Comparison of ENCODE assay signal across 23 cellular contexts in genomic region chr2:168734199-168734746, GRCh38.
A peak's percentile ranks its signal among the peaks of the same experiment; 100 is the strongest.
DNase-seq lines count a peak whose midpoint lies in the region; ATAC-seq and TF ChIP-seq lines count a peak whose summit lies in the region.
"Had no signal": no experiment of that assay in that cellular context is flagged by ENCODE, and none has a peak within 500 bp of the region (broad histone marks: within the 10 kb centered on the region; RNA-seq: fewer than 3 reads in every experiment).

No MANE protein-coding gene starts in this region.

- no peaks in the 10 kb centered on the region for H3K36me3 Mint-ChIP-seq in activated CD8-positive, alpha-beta T cell treated with anti-CD3 and anti-CD28 coated beads, Interleukin-2, amount 10 ng/mL, durations not matched to agents 7 days and 5 days (ENCODE audit: low read depth)

- H3K9me3 ChIP-seq in heart right ventricle: no peaks in the 10 kb centered on the region
- H3K9me3 ChIP-seq in skeletal muscle tissue (ENCODE audit: control insufficient read depth in 3 of 3, low read length in 3 of 3): no peaks in the 10 kb centered on the region
- H3K9me3 ChIP-seq: SK-N-SH had no signal

- H3K36me3 ChIP-seq in heart right ventricle: no peaks in the 10 kb centered on the region
- H3K36me3 ChIP-seq in skeletal muscle tissue (ENCODE audit: control insufficient read depth in 3 of 3, insufficient read depth in 3 of 3, low read length in 3 of 3): no peaks in the 10 kb centered on the region

- WGBS in heart right ventricle, 2 donors: 44 to 60% methylated on average over 6 of the region's 6 CpGs

- H3K9me3 Mint-ChIP-seq in activated CD8-positive, alpha-beta T cell treated with anti-CD3 and anti-CD28 coated beads, Interleukin-2, amount 10 ng/mL, durations not matched to agents 7 days and 5 days (ENCODE audit: insufficient read depth): no peaks in the 10 kb centered on the region
- H3K9me3 Mint-ChIP-seq: GM23338, H9, HFFc6 had no signal

- H3K27me3 ChIP-seq in heart right ventricle (no peaks in the 10 kb centered on the region), skeletal muscle tissue (ENCODE audit: control insufficient read depth in 3 of 3, insufficient read depth in 3 of 3, low read length in 3 of 3) (no peaks in the 10 kb centered on the region)

- CTCF ChIA-PET in activated CD8-positive, alpha-beta T cell treated with anti-CD3 and anti-CD28 coated beads, Interleukin-2, amount 10 ng/mL, durations not matched to agents 7 days and 5 days (lab: Charles Lee): no interaction called here

- peak overlapping the region in 1 of 3 donors; percentile 17 for H3K9ac ChIP-seq in skeletal muscle tissue (ENCODE audit: low read depth in 1 of 3, low read length in 3 of 3)
- H3K9ac ChIP-seq: SK-N-SH had no signal

- H3K4me1 Mint-ChIP-seq in activated CD8-positive, alpha-beta T cell treated with anti-CD3 and anti-CD28 coated beads, Interleukin-2, amount 10 ng/mL, durations not matched to agents 7 days and 5 days (ENCODE audit: low read depth): peaks cover 3% of the 10 kb centered on the region

- peak overlapping the region in 8 of 10 donors; percentile 30 to 77 (median 68) for H3K27ac ChIP-seq in heart right ventricle
- peak overlapping the region; percentile 24 for H3K27ac ChIP-seq in skeletal muscle tissue (ENCODE audit: low read depth, low read length)

- H3K4me3 ChIP-seq in heart right ventricle (no peak overlapping the region), skeletal muscle tissue (ENCODE audit: low read length in 3 of 3) (no peak overlapping the region)
- H3K4me3 ChIP-seq: GM12878, GM23338 had no signal

- intact Hi-C loops in Right ventricle myocardium inferior (cut with DNase I): no loop called here
- intact Hi-C loops in cardiac septum (cut with DNase I): loop anchor here (5.0 kb wide), 1 partner anchor 92 kb away; no protein-coding TSS in a partner anchor
- intact Hi-C loops in heart right ventricle (cut with DNase I): no loop called here

- no peak for DNase-seq in Right ventricle myocardium inferior (ENCODE audit: missing footprints)
- DNase-seq in cardiac septum (ENCODE audit: low spot score): no peak
- DNase-seq in heart right ventricle: peak; percentile 28 to 42
- DNase-seq in myocyte (ENCODE audit: low read depth): peak; percentile 69
- DNase-seq in activated CD8-positive, alpha-beta T cell treated with anti-CD3 and anti-CD28 coated beads, Interleukin-2, amount 10 ng/mL, durations not matched to agents 7 days and 5 days: no peak
- DNase-seq in glomerular visceral epithelial cell (ENCODE audit: extremely low spot score): no peak
- DNase-seq: 8988T, GDM1, H9, HFFc6, KBM-7, NCI-H1105 treated with DMSO at 0.1 percent for 48 hours, NCI-H146, NCI-H1930, NCI-H2107, NCI-H446 treated with DMSO at 0.1 percent for 48 hours, NCI-H526 treated with DMSO at 0.1 percent for 48 hours, SK-N-SH had no signal

- no peaks in the 10 kb centered on the region for H3K27me3 Mint-ChIP-seq in activated CD8-positive, alpha-beta T cell treated with anti-CD3 and anti-CD28 coated beads, Interleukin-2, amount 10 ng/mL, durations not matched to agents 7 days and 5 days (ENCODE audit: low read depth)

- TF ChIP-seq CTCF in heart right ventricle (IDR thresholded peaks at IDR 0.05): no peak

- peak; percentile 92 for ATAC-seq in Right ventricle myocardium inferior
- ATAC-seq in heart right ventricle: peak; percentile 74 to 93 (median 88)
- ATAC-seq in activated CD8-positive, alpha-beta T cell treated with anti-CD3 and anti-CD28 coated beads, Interleukin-2, amount 10 ng/mL, durations not matched to agents 7 days and 5 days: no peak
- ATAC-seq in HG03097 (IDR thresholded peaks at IDR 0.05; ENCODE audit: low FRiP score, unreplicated experiment): no peak
- ATAC-seq: GM12878, GM23338, Panc1 had no signal

- POLR2A ChIA-PET in activated CD8-positive, alpha-beta T cell treated with anti-CD3 and anti-CD28 coated beads, Interleukin-2, amount 10 ng/mL, durations not matched to agents 7 days and 5 days (lab: Charles Lee): no interaction called here

- H3K4me3 Mint-ChIP-seq in activated CD8-positive, alpha-beta T cell treated with anti-CD3 and anti-CD28 coated beads, Interleukin-2, amount 10 ng/mL, durations not matched to agents 7 days and 5 days: no peak overlapping the region
- H3K4me3 Mint-ChIP-seq: GM23338, H9, HFFc6 had no signal

- H3K4me1 ChIP-seq in heart right ventricle (peaks cover 3 to 80% (median 31%) of the 10 kb centered on the region in 9 donors), skeletal muscle tissue (ENCODE audit: control insufficient read depth in 3 of 3, insufficient read depth in 3 of 3, low read length in 3 of 3) (peaks cover 3 to 7% (median 6%) of the 10 kb centered on the region in 3 donors)

- H3K27ac Mint-ChIP-seq in activated CD8-positive, alpha-beta T cell treated with anti-CD3 and anti-CD28 coated beads, Interleukin-2, amount 10 ng/mL, durations not matched to agents 7 days and 5 days: no peak overlapping the region
- H3K27ac Mint-ChIP-seq: GM23338, H9, HFFc6 had no signal

Comparison
In these comparisons a context has a peak if more than half of its experiments do, and no peak if none do; other contexts are left out.
1. DNase-seq: peak in heart right ventricle (2 of 2) and myocyte (single experiment); none in Right ventricle myocardium inferior (single experiment), cardiac septum (single experiment), activated CD8-positive, alpha-beta T cell treated with anti-CD3 and anti-CD28 coated beads, Interleukin-2, amount 10 ng/mL, durations not matched to agents 7 days and 5 days (single experiment) and glomerular visceral epithelial cell (single experiment).
2. ATAC-seq: peak in Right ventricle myocardium inferior (single experiment) and heart right ventricle (8 of 8); none in activated CD8-positive, alpha-beta T cell treated with anti-CD3 and anti-CD28 coated beads, Interleukin-2, amount 10 ng/mL, durations not matched to agents 7 days and 5 days (single experiment) and HG03097 (single experiment).